In genomic region chr5:131281133-131281867, GRCh38 we compare ENCODE assay signal across 8 cellular contexts. TPM values are rescaled to one million over a fixed set of nuclear protein-coding genes. Genes with fewer than 3 reads are reported as not detected.
DNase-seq lines count a peak whose midpoint lies in the region; ATAC-seq and TF ChIP-seq lines count a peak whose summit lies in the region.

No MANE protein-coding gene starts in this region.

- intact Hi-C loops in activated B cell treated with CpG ODN at 0.5 μM for 24 hours (cut with micrococcal nuclease) = no loop called here

- CTCF ChIA-PET in activated B cell treated with CpG ODN at 0.5 μM for 24 hours (lab: Charles Lee) = no interaction called here
- CTCF ChIA-PET in GM10248 (lab: Yijun Ruan, JAX) = interaction anchor here (1.0 kb wide), 2 partner anchors 75 to 93 kb away, joined by 3 to 4 read pairs; no protein-coding TSS in a partner anchor

- peaks cover 16% of the 10 kb centered on the region for H3K36me3 Mint-ChIP-seq in activated B cell treated with CpG ODN at 0.5 μM for 24 hours (ENCODE audit: low read depth)

- DNase-seq in activated B cell treated with CpG ODN at 0.5 μM for 24 hours = no peak
- no peak for DNase-seq in NCI-H2227 (lab: John Stamatoyannopoulos, UW; ENCODE audit: unreplicated experiment)
- DNase-seq in GM10248 (ENCODE audit: extremely low spot score) = no peak
- DNase-seq in WERI-Rb-1 = no peak
- DNase-seq in G401 (ENCODE audit: low spot score) = no peak

- H3K9me3 ChIP-seq in mucosa of rectum (ENCODE audit: control insufficient read depth in 2 of 2, low read length in 2 of 2) (no peaks in the 10 kb centered on the region), WERI-Rb-1 (ENCODE audit: severe bottlenecking) (no peaks in the 10 kb centered on the region)

- peaks cover 34 to 41% of the 10 kb centered on the region in 2 donors for H3K4me1 ChIP-seq in mucosa of rectum (ENCODE audit: control insufficient read depth in 2 of 2, insufficient read depth in 2 of 2, low read length in 2 of 2)

- POLR2A ChIA-PET in activated B cell treated with CpG ODN at 0.5 μM for 24 hours (lab: Charles Lee) = interaction anchor here (1.5 to 3.2 kb wide), 3 partner anchors 11 to 28 kb away, joined by 5 to 28 read pairs (median 5); partner anchors contain the start of gene CDC42SE2
- POLR2A ChIA-PET in GM10248 (lab: Yijun Ruan, JAX) = no interaction called here

- ATAC-seq in GM18502 (IDR thresholded peaks at IDR 0.05; ENCODE audit: poor library complexity, unreplicated experiment) = peak; percentile 47
- ATAC-seq in HG02798 (IDR thresholded peaks at IDR 0.05; ENCODE audit: poor library complexity, unreplicated experiment) = peak; percentile 33
- ATAC-seq in activated B cell treated with CpG ODN at 0.5 μM for 24 hours (ENCODE audit: low read depth) = no peak

- H3K9ac ChIP-seq in mucosa of rectum (ENCODE audit: low read depth in 1 of 2, low read length in 2 of 2) = peak overlapping the region; percentile 54 to 69

- H3K4me3 Mint-ChIP-seq in activated B cell treated with CpG ODN at 0.5 μM for 24 hours = peak overlapping the region; percentile 30

- in situ Hi-C loops in G401 (cut with HindIII; ENCODE audit: low sequenced_read_pairs) = no loop called here

- peak overlapping the region; percentile 43 for H3K27ac Mint-ChIP-seq in activated B cell treated with CpG ODN at 0.5 μM for 24 hours

- H3K4me3 ChIP-seq in mucosa of rectum (ENCODE audit: low read length in 2 of 2) (peak overlapping the region; percentile 56 to 57), WERI-Rb-1 (ENCODE audit: low read depth, low read length) (no peak overlapping the region)

- no peaks in the 10 kb centered on the region for H3K27me3 ChIP-seq in mucosa of rectum (ENCODE audit: control insufficient read depth in 2 of 2, insufficient read depth in 2 of 2, low read length in 2 of 2)
- no peaks in the 10 kb centered on the region for H3K27me3 ChIP-seq in WERI-Rb-1 (ENCODE audit: insufficient read depth, low read depth, severe bottlenecking)

- TF ChIP-seq CTCF in activated B cell treated with CpG ODN at 0.5 μM for 24 hours (IDR thresholded peaks at IDR 0.05) (no peak), GM10248 (IDR thresholded peaks at IDR 0.05; ENCODE audit: control extremely low read depth, extremely low read depth, low read depth, missing control alignments) (no peak), WERI-Rb-1 (IDR thresholded peaks at IDR 0.05; ENCODE audit: low read depth, low read length) (no peak)

- H3K27ac ChIP-seq in mucosa of rectum (ENCODE audit: low read depth in 2 of 2, low read length in 2 of 2) (peak overlapping the region; percentile 91 to 98), WERI-Rb-1 (no peak overlapping the region)

- no peaks in the 10 kb centered on the region for H3K36me3 ChIP-seq in mucosa of rectum (ENCODE audit: control insufficient read depth in 2 of 2, insufficient read depth in 2 of 2, low read length in 2 of 2)
- no peaks in the 10 kb centered on the region for H3K36me3 ChIP-seq in WERI-Rb-1

- H3K4me1 Mint-ChIP-seq in activated B cell treated with CpG ODN at 0.5 μM for 24 hours = peaks cover 91% of the 10 kb centered on the region

- no peaks in the 10 kb centered on the region for H3K27me3 Mint-ChIP-seq in activated B cell treated with CpG ODN at 0.5 μM for 24 hours

- no peaks in the 10 kb centered on the region for H3K9me3 Mint-ChIP-seq in activated B cell treated with CpG ODN at 0.5 μM for 24 hours

RNA-seq across cellular contexts. Expression of gene CDC42SE2, which starts 17.4 kb away (rescaled TPM):
- total RNA-seq in activated B cell treated with CpG ODN at 0.5 μM for 24 hours = 114 and 122 TPM in 2 replicates
- 30.0 and 53.1 TPM in 2 replicates for total RNA-seq in G401 (2014; rRNA removed; shearing (Covaris generic))
